In genomic region chr20:36658300-36658699, GRCh38 we compare ENCODE assay signal across 15 cellular contexts. TPM values are rescaled to one million over a fixed set of nuclear protein-coding genes. Genes with fewer than 3 reads are reported as not detected.
DNase-seq lines count a peak whose midpoint lies in the region; ATAC-seq lines count a peak whose summit lies in the region.
"Had no signal": no experiment of that assay in that cellular context is flagged by ENCODE, and none has a peak within 500 bp of the region (broad histone marks: within the 10 kb centered on the region; RNA-seq: fewer than 3 reads in every experiment).

No MANE protein-coding gene starts in this region.

- H3K4me1 Mint-ChIP-seq in activated naive CD8-positive, alpha-beta T cell (ENCODE audit: low read depth) = peaks cover 16% of the 10 kb centered on the region
- H3K4me1 Mint-ChIP-seq in activated naive CD8-positive, alpha-beta T cell treated with anti-CD3 and anti-CD28 coated beads, Interleukin-2, amount 50 U/mL, for 24 hours = peaks cover 11% of the 10 kb centered on the region
- peaks cover 20% of the 10 kb centered on the region for H3K4me1 Mint-ChIP-seq in activated T-helper 2 cell treated with anti-CD3 and anti-CD28 coated beads, Interferon-gamma antibody, Interleukin-2, Interleukin-4, amounts not matched to agents 10 μg/mL and 5 μg/mL and 100 μg/mL, durations not matched to agents 14 hours and 24 hours and 36 hours (ENCODE audit: low read depth)
- peaks cover 23% of the 10 kb centered on the region for H3K4me1 Mint-ChIP-seq in stimulated activated naive CD8-positive, alpha-beta T cell treated with anti-CD3 and anti-CD28 coated beads, Interleukin-15, amount 100 ng/mL, for 72 hours
- H3K4me1 Mint-ChIP-seq: memory B cell, neural progenitor cell had no signal

- H3K27me3 Mint-ChIP-seq in activated naive CD8-positive, alpha-beta T cell = no peaks in the 10 kb centered on the region
- no peaks in the 10 kb centered on the region for H3K27me3 Mint-ChIP-seq in activated naive CD8-positive, alpha-beta T cell treated with anti-CD3 and anti-CD28 coated beads, Interleukin-2, amount 50 U/mL, for 24 hours
- no peaks in the 10 kb centered on the region for H3K27me3 Mint-ChIP-seq in activated T-helper 2 cell treated with anti-CD3 and anti-CD28 coated beads, Interferon-gamma antibody, Interleukin-2, Interleukin-4, amounts not matched to agents 10 μg/mL and 5 μg/mL and 100 μg/mL, durations not matched to agents 14 hours and 24 hours and 36 hours (ENCODE audit: low read depth)
- H3K27me3 Mint-ChIP-seq in stimulated activated naive CD8-positive, alpha-beta T cell treated with anti-CD3 and anti-CD28 coated beads, Interleukin-15, amount 100 ng/mL, for 72 hours = no peaks in the 10 kb centered on the region
- H3K27me3 Mint-ChIP-seq: memory B cell had no signal

- peaks cover 10% of the 10 kb centered on the region for H3K36me3 Mint-ChIP-seq in activated naive CD8-positive, alpha-beta T cell
- peaks cover 3% of the 10 kb centered on the region for H3K36me3 Mint-ChIP-seq in activated naive CD8-positive, alpha-beta T cell treated with anti-CD3 and anti-CD28 coated beads, Interleukin-2, amount 50 U/mL, for 24 hours (ENCODE audit: low read depth)
- H3K36me3 Mint-ChIP-seq in activated T-helper 2 cell treated with anti-CD3 and anti-CD28 coated beads, Interferon-gamma antibody, Interleukin-2, Interleukin-4, amounts not matched to agents 10 μg/mL and 5 μg/mL and 100 μg/mL, durations not matched to agents 14 hours and 24 hours and 36 hours (ENCODE audit: low read depth) = peaks cover 17% of the 10 kb centered on the region

- intact Hi-C loops in activated T-helper 2 cell treated with anti-CD3 and anti-CD28 coated beads, Interferon-gamma antibody, Interleukin-2, Interleukin-4, amounts not matched to agents 10 μg/mL and 5 μg/mL and 100 μg/mL, durations not matched to agents 14 hours and 24 hours and 36 hours (cut with micrococcal nuclease) = no loop called here

- peak overlapping the region; percentile 34 for H3K27ac Mint-ChIP-seq in activated naive CD8-positive, alpha-beta T cell
- no peak overlapping the region for H3K27ac Mint-ChIP-seq in activated naive CD8-positive, alpha-beta T cell treated with anti-CD3 and anti-CD28 coated beads, Interleukin-2, amount 50 U/mL, for 24 hours
- peak overlapping the region; percentile 56 for H3K27ac Mint-ChIP-seq in activated T-helper 2 cell treated with anti-CD3 and anti-CD28 coated beads, Interferon-gamma antibody, Interleukin-2, Interleukin-4, amounts not matched to agents 10 μg/mL and 5 μg/mL and 100 μg/mL, durations not matched to agents 14 hours and 24 hours and 36 hours
- H3K27ac Mint-ChIP-seq in stimulated activated naive CD8-positive, alpha-beta T cell treated with anti-CD3 and anti-CD28 coated beads, Interleukin-15, amount 100 ng/mL, for 72 hours = peak overlapping the region; percentile 60 to 63
- H3K27ac Mint-ChIP-seq: memory B cell, neural progenitor cell had no signal

- H3K4me3 Mint-ChIP-seq in activated naive CD8-positive, alpha-beta T cell = peak overlapping the region; percentile 54
- H3K4me3 Mint-ChIP-seq in activated naive CD8-positive, alpha-beta T cell treated with anti-CD3 and anti-CD28 coated beads, Interleukin-2, amount 50 U/mL, for 24 hours = no peak overlapping the region
- H3K4me3 Mint-ChIP-seq in activated T-helper 2 cell treated with anti-CD3 and anti-CD28 coated beads, Interferon-gamma antibody, Interleukin-2, Interleukin-4, amounts not matched to agents 10 μg/mL and 5 μg/mL and 100 μg/mL, durations not matched to agents 14 hours and 24 hours and 36 hours (ENCODE audit: low read depth) = peak overlapping the region; percentile 14
- H3K4me3 Mint-ChIP-seq in stimulated activated naive CD8-positive, alpha-beta T cell treated with anti-CD3 and anti-CD28 coated beads, Interleukin-15, amount 100 ng/mL, for 72 hours = peak overlapping the region; percentile 29 to 49
- H3K4me3 Mint-ChIP-seq: memory B cell, neural progenitor cell had no signal

- H3K9me3 Mint-ChIP-seq in activated naive CD8-positive, alpha-beta T cell (ENCODE audit: low read depth) = no peaks in the 10 kb centered on the region
- H3K9me3 Mint-ChIP-seq in activated naive CD8-positive, alpha-beta T cell treated with anti-CD3 and anti-CD28 coated beads, Interleukin-2, amount 50 U/mL, for 24 hours = no peaks in the 10 kb centered on the region
- H3K9me3 Mint-ChIP-seq in activated T-helper 2 cell treated with anti-CD3 and anti-CD28 coated beads, Interferon-gamma antibody, Interleukin-2, Interleukin-4, amounts not matched to agents 10 μg/mL and 5 μg/mL and 100 μg/mL, durations not matched to agents 14 hours and 24 hours and 36 hours = no peaks in the 10 kb centered on the region
- H3K9me3 Mint-ChIP-seq in stimulated activated naive CD8-positive, alpha-beta T cell treated with anti-CD3 and anti-CD28 coated beads, Interleukin-15, amount 100 ng/mL, for 72 hours = no peaks in the 10 kb centered on the region
- H3K9me3 Mint-ChIP-seq: memory B cell, neural progenitor cell had no signal

- no peak for DNase-seq in activated naive CD8-positive, alpha-beta T cell treated with anti-CD3 and anti-CD28 coated beads, Interleukin-2, amount 50 U/mL, for 24 hours
- DNase-seq in OCI-M1 (lab: John Stamatoyannopoulos, UW) (peak; percentile 88), NCI-H2029 treated with DMSO at 0.1 percent for 48 hours (lab: John Stamatoyannopoulos, UW) (no peak), T-helper 9 cell (no peak)
- DNase-seq in activated T-helper 2 cell treated with anti-CD3 and anti-CD28 coated beads, Interferon-gamma antibody, Interleukin-2, Interleukin-4, amounts not matched to agents 10 μg/mL and 5 μg/mL and 100 μg/mL, durations not matched to agents 14 hours and 24 hours and 36 hours (ENCODE audit: low spot score) = peak; percentile 22
- DNase-seq in stimulated activated naive CD8-positive, alpha-beta T cell treated with anti-CD3 and anti-CD28 coated beads, Interleukin-15, amount 100 ng/mL, for 72 hours = peak in 1 of 2 donors; percentile 27
- DNase-seq: NCI-H1436 treated with DMSO at 0.1 percent for 48 hours, NCI-H446, SIG-M5 had no signal

- no peak for ATAC-seq in activated naive CD8-positive, alpha-beta T cell treated with anti-CD3 and anti-CD28 coated beads, Interleukin-2, amount 50 U/mL, for 24 hours
- peak; percentile 76 for ATAC-seq in stimulated activated naive CD8-positive, alpha-beta T cell treated with anti-CD3 and anti-CD28 coated beads, Interleukin-15, amount 100 ng/mL, for 72 hours
- ATAC-seq in GM18861 (IDR thresholded peaks at IDR 0.05; ENCODE audit: unreplicated experiment) = no peak
- ATAC-seq: esophagus mucosa had no signal

RNA-seq across cellular contexts. Expression of gene SLA2, which starts 12.3 kb away (rescaled TPM):
- 54.9 and 56.5 TPM in 2 replicates for total RNA-seq in activated T-helper 2 cell treated with anti-CD3 and anti-CD28 coated beads, Interferon-gamma antibody, Interleukin-2, Interleukin-4, amounts not matched to agents 10 μg/mL and 5 μg/mL and 100 μg/mL, durations not matched to agents 14 hours and 24 hours and 36 hours
- total RNA-seq: dermis microvascular lymphatic vessel endothelial cell had no signal

RNA-seq across cellular contexts. Expression of gene RAB5IF, which starts 52.7 kb away (rescaled TPM):
- total RNA-seq in activated T-helper 2 cell treated with anti-CD3 and anti-CD28 coated beads, Interferon-gamma antibody, Interleukin-2, Interleukin-4, amounts not matched to agents 10 μg/mL and 5 μg/mL and 100 μg/mL, durations not matched to agents 14 hours and 24 hours and 36 hours = 94.5 and 99.0 TPM in 2 replicates

Comparison
In these comparisons a context has a peak if more than half of its experiments do, and no peak if none do; other contexts are left out.
1. DNase-seq: peak in OCI-M1 (single experiment) and activated T-helper 2 cell treated with anti-CD3 and anti-CD28 coated beads, Interferon-gamma antibody, Interleukin-2, Interleukin-4, amounts not matched to agents 10 μg/mL and 5 μg/mL and 100 μg/mL, durations not matched to agents 14 hours and 24 hours and 36 hours (single experiment); none in activated naive CD8-positive, alpha-beta T cell treated with anti-CD3 and anti-CD28 coated beads, Interleukin-2, amount 50 U/mL, for 24 hours (single experiment), NCI-H2029 treated with DMSO at 0.1 percent for 48 hours (single experiment) and T-helper 9 cell (single experiment).